22 cellular contexts compared by ENCODE assay signal in genomic region chr14:33598582-33598981, GRCh38.
A peak's percentile ranks its signal among the peaks of the same experiment; 100 is the strongest.
DNase-seq lines count a peak whose midpoint lies in the region; ATAC-seq, FAIRE-seq and TF ChIP-seq lines count a peak whose summit lies in the region.
"Had no signal": no experiment of that assay in that cellular context is flagged by ENCODE, and none has a peak within 500 bp of the region (broad histone marks: within the 10 kb centered on the region; RNA-seq: fewer than 3 reads in every experiment).

No MANE protein-coding gene starts in this region.

- H4K20me1 ChIP-seq in GM23338 (replicated peaks; ENCODE audit: insufficient read depth) = no peaks in the 10 kb centered on the region
- H4K20me1 ChIP-seq: BLaER1 had no signal

- no peak overlapping the region for H3K4me3 ChIP-seq in GM23338
- H3K4me3 ChIP-seq in MG63 = no peak overlapping the region
- H3K4me3 ChIP-seq: BLaER1 had no signal

- TF ChIP-seq CTCF in GM23338 (conservative IDR thresholded peaks at IDR 0.05; ENCODE audit: low read depth in 2 of 2) = no peak

- no peak overlapping the region for H2AFZ ChIP-seq in GM23338

- no peaks in the 10 kb centered on the region for H3F3A ChIP-seq in GM23338 (replicated peaks; ENCODE audit: low read depth)

- DNase-seq in GM23338 (ENCODE audit: low spot score) = no peak
- DNase-seq in urothelium cell line (ENCODE audit: low spot score) = no peak
- DNase-seq in activated CD4-positive, CD25-positive, alpha-beta regulatory T cell treated with anti-CD3 and anti-CD28 coated beads, Interleukin-2, amount 50 U/mL, for 72 hours = no peak
- no peak for DNase-seq in MG63
- DNase-seq: Caco-2; CD4-positive, CD25-positive, alpha-beta regulatory T cell; CD8-positive, alpha-beta T cell; DMS 273 treated with DMSO at 0.1 percent for 48 hours; DMS79; EL; GDM1; H9 had no signal

- FAIRE-seq in islet of Langerhans (lab: Jason Lieb, UNC) = peak; percentile 94
- FAIRE-seq in urothelium cell line (lab: Jason Lieb, UNC) = peak; percentile 68
- FAIRE-seq: A204.1, GM12891 had no signal

- H3K4me3 Mint-ChIP-seq in GM23338 = no peak overlapping the region
- H3K4me3 Mint-ChIP-seq: B cell; CD4-positive, CD25-positive, alpha-beta regulatory T cell; CD8-positive, alpha-beta T cell; H9 had no signal

- H3K36me3 ChIP-seq in GM23338 (ENCODE audit: insufficient read depth) (no peaks in the 10 kb centered on the region), MG63 (no peaks in the 10 kb centered on the region)
- H3K36me3 ChIP-seq: BLaER1 had no signal

- peaks cover 3% of the 10 kb centered on the region for H3K27me3 Mint-ChIP-seq in GM23338 (ENCODE audit: insufficient read depth, low read depth, poor library complexity)
- H3K27me3 Mint-ChIP-seq: B cell; CD4-positive, CD25-positive, alpha-beta regulatory T cell had no signal

- H3K27me3 ChIP-seq in GM23338 (ENCODE audit: insufficient read depth) (no peaks in the 10 kb centered on the region), MG63 (no peaks in the 10 kb centered on the region)
- H3K27me3 ChIP-seq: BLaER1 had no signal

- H3K4me2 ChIP-seq in GM23338 = peak overlapping the region; percentile 30; the same call in 1 of the 2 replicates
- H3K4me2 ChIP-seq: BLaER1 had no signal

- no peaks in the 10 kb centered on the region for H3K9me3 ChIP-seq in MG63
- H3K9me3 ChIP-seq: BLaER1, Caco-2 had no signal

- H3K27ac Mint-ChIP-seq in GM23338 = no peak overlapping the region
- H3K27ac Mint-ChIP-seq: B cell; CD4-positive, CD25-positive, alpha-beta regulatory T cell; CD8-positive, alpha-beta T cell had no signal

- ATAC-seq in GM23338 (no peak), SK-N-SH treated with all-trans-retinoic acid at 6 μM for 48 hours (no peak), GM21576 (IDR thresholded peaks at IDR 0.05; ENCODE audit: unreplicated experiment) (no peak)
- ATAC-seq: CD8-positive, alpha-beta T cell; HCT116 had no signal

- peaks cover 36% of the 10 kb centered on the region for H3K4me1 Mint-ChIP-seq in GM23338
- H3K4me1 Mint-ChIP-seq: B cell; CD4-positive, CD25-positive, alpha-beta regulatory T cell had no signal

- no peaks in the 10 kb centered on the region for H3K9me3 Mint-ChIP-seq in GM23338
- H3K9me3 Mint-ChIP-seq: CD8-positive, alpha-beta T cell; H9 had no signal

- peaks cover 18% of the 10 kb centered on the region; the same call in 1 of the 2 replicates for H3K4me1 ChIP-seq in GM23338 (ENCODE audit: insufficient read depth)
- H3K4me1 ChIP-seq: BLaER1, Caco-2 had no signal

- H3K79me2 ChIP-seq in GM23338 (replicated peaks; ENCODE audit: insufficient read depth) = no peaks in the 10 kb centered on the region

- no peaks in the 10 kb centered on the region for H3K9me2 ChIP-seq in GM23338 (ENCODE audit: insufficient read depth)

- H3K27ac ChIP-seq in GM23338 (ENCODE audit: low read depth) = no peak overlapping the region
- H3K27ac ChIP-seq: 22Rv1, BLaER1, C4-2B had no signal

- H3K36me3 Mint-ChIP-seq in GM23338 (ENCODE audit: low read depth) = no peaks in the 10 kb centered on the region
- H3K36me3 Mint-ChIP-seq: CD4-positive, CD25-positive, alpha-beta regulatory T cell; CD8-positive, alpha-beta T cell had no signal

TF ChIP-seq in GM23338, 12 proteins besides CTCF, POLR2A, EP300 and RAD21:
- TF ChIP-seq NANOG (IDR thresholded peaks at IDR 0.05; ENCODE audit: borderline replicate concordance) = no peak

TF ChIP-seq in SK-N-SH treated with all-trans-retinoic acid at 6 μM for 48 hours, 23 proteins besides CTCF, POLR2A, EP300 and RAD21:
- TF ChIP-seq ZC3H10 (CRISPR knock-in tag; IDR thresholded peaks at IDR 0.05) (no peak), ISL1 (CRISPR knock-in tag; IDR thresholded peaks at IDR 0.05) (peak; percentile 66)
